Comparison of ENCODE assay signal across 9 cellular contexts in genomic region chr19:38004100-38004504, GRCh38.
DNase-seq lines count a peak whose midpoint lies in the region; ATAC-seq, FAIRE-seq and TF ChIP-seq lines count a peak whose summit lies in the region.
"Had no signal": no experiment of that assay in that cellular context is flagged by ENCODE, and none has a peak within 500 bp of the region (broad histone marks: within the 10 kb centered on the region; RNA-seq: fewer than 3 reads in every experiment).

No MANE protein-coding gene starts in this region.

- H3K9me3 ChIP-seq in left lung, result no peaks in the 10 kb centered on the region

- H3K27ac ChIP-seq in left lung (peak overlapping the region; percentile 82 to 94), urinary bladder (ENCODE audit: low read depth) (peak overlapping the region; percentile 11)

- H3K4me3 ChIP-seq in astrocyte of the cerebellum (ENCODE audit: low read depth, low read length) (peak overlapping the region; percentile 28), left lung (peak overlapping the region in 1 of 2 donors; percentile 36), urinary bladder (ENCODE audit: low read depth, low read length) (no peak overlapping the region), lower leg skin (ENCODE audit: low read depth, poor library complexity, severe bottlenecking) (no peak overlapping the region)

- peaks cover 5% of the 10 kb centered on the region for H3K4me1 Mint-ChIP-seq in activated T-cell treated with anti-CD3 and anti-CD28 coated beads, Interleukin-2, amount 50 U/mL, for 72 hours (ENCODE audit: low read depth)

- H3K36me3 Mint-ChIP-seq in activated T-cell treated with anti-CD3 and anti-CD28 coated beads, Interleukin-2, amount 50 U/mL, for 72 hours (ENCODE audit: insufficient read depth in 2 of 2), result no peaks in the 10 kb centered on the region
- H3K36me3 Mint-ChIP-seq: activated naive CD8-positive, alpha-beta T cell treated with anti-CD3 and anti-CD28 coated beads for 36 hours had no signal

- no peak overlapping the region for H3K4me3 Mint-ChIP-seq in activated T-cell treated with anti-CD3 and anti-CD28 coated beads, Interleukin-2, amount 50 U/mL, for 72 hours
- H3K4me3 Mint-ChIP-seq: activated naive CD8-positive, alpha-beta T cell treated with anti-CD3 and anti-CD28 coated beads for 36 hours had no signal

- H3K27me3 ChIP-seq in left lung, result no peaks in the 10 kb centered on the region

- no peaks in the 10 kb centered on the region for H3K27me3 Mint-ChIP-seq in activated T-cell treated with anti-CD3 and anti-CD28 coated beads, Interleukin-2, amount 50 U/mL, for 72 hours (ENCODE audit: low read depth)
- H3K27me3 Mint-ChIP-seq: activated naive CD8-positive, alpha-beta T cell treated with anti-CD3 and anti-CD28 coated beads for 36 hours had no signal

- in situ Hi-C loops in astrocyte of the cerebellum (cut with HindIII; ENCODE audit: low sequenced_read_pairs), result no loop called here

- WGBS in urinary bladder, result 22% methylated on average over 3 of the region's 3 CpGs
- 12 to 19% methylated on average over 3 of the region's 3 CpGs for WGBS in lower leg skin, 2 donors

- peak; percentile 6 to 20 for ATAC-seq in activated T-cell treated with anti-CD3 and anti-CD28 coated beads, Interleukin-2, amount 50 U/mL, for 72 hours (replicated peaks in 1 of 2)
- peak; percentile 13 for ATAC-seq in left lung
- ATAC-seq in GM19455 (IDR thresholded peaks at IDR 0.05; ENCODE audit: unreplicated experiment), result no peak

- peaks cover 15 to 27% of the 10 kb centered on the region in 2 donors for H3K4me1 ChIP-seq in left lung
- no peaks in the 10 kb centered on the region for H3K4me1 ChIP-seq in urinary bladder (ENCODE audit: insufficient read depth)

- no peak overlapping the region for H3K27ac Mint-ChIP-seq in activated T-cell treated with anti-CD3 and anti-CD28 coated beads, Interleukin-2, amount 50 U/mL, for 72 hours
- H3K27ac Mint-ChIP-seq: activated naive CD8-positive, alpha-beta T cell treated with anti-CD3 and anti-CD28 coated beads for 36 hours had no signal

- DNase-seq in activated T-cell treated with anti-CD3 and anti-CD28 coated beads, Interleukin-2, amount 50 U/mL, for 72 hours, result no peak
- DNase-seq in activated T-cell treated with anti-CD3 and anti-CD28 coated beads for 4 hours (no peak), astrocyte of the cerebellum (ENCODE audit: low read depth) (no peak), left lung (no peak), H54 (ENCODE audit: insufficient read length, low spot score) (no peak), lower leg skin (ENCODE audit: low spot score in 2 of 2) (no peak)

- FAIRE-seq in H54 (lab: Jason Lieb, UNC), result no peak

- TF ChIP-seq CTCF in astrocyte of the cerebellum (IDR thresholded peaks at IDR 0.05; ENCODE audit: low read depth, low read length, missing control alignments), result no peak
- no peak for TF ChIP-seq CTCF in left lung (IDR thresholded peaks at IDR 0.05)
- TF ChIP-seq CTCF in lower leg skin (IDR thresholded peaks at IDR 0.05), result no peak

- intact Hi-C loops in left lung (cut with DNase I), result no loop called here
- intact Hi-C loops in lower leg skin (cut with DNase I; ENCODE audit: low total_unique reads), result no loop called here

- TF ChIP-seq POLR2A in H54 (IDR thresholded peaks at IDR 0.05; ENCODE audit: low read depth, low read length), result no peak
- no peak for TF ChIP-seq POLR2A in lower leg skin (IDR thresholded peaks at IDR 0.05)

- H3K9me3 Mint-ChIP-seq in activated T-cell treated with anti-CD3 and anti-CD28 coated beads, Interleukin-2, amount 50 U/mL, for 72 hours, result no peaks in the 10 kb centered on the region
- H3K9me3 Mint-ChIP-seq: activated naive CD8-positive, alpha-beta T cell treated with anti-CD3 and anti-CD28 coated beads for 36 hours had no signal

- H3K36me3 ChIP-seq in left lung, result no peaks in the 10 kb centered on the region
- H3K36me3 ChIP-seq in urinary bladder (ENCODE audit: insufficient read depth), result no peaks in the 10 kb centered on the region
